Comparison of ENCODE assay signal across 25 cellular contexts in the genomic region with DNA sequence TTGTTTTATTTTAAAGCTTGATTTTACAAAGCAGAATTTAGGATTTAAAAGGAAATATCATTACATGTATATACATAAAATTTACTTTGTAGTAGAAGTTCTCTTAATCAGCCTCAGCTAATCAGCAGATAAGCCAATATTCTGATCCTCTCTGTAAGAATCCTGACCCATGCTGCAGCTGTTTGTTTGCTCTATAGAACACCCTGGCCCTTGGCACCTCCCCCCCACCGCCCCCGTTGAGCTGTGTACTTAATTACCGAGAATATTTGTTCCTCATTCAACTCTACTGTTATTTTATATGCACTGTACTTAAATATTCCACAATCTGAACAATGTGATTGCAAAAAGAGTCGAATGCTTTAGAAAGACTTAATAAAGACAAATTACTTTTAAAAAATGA.
"Had no signal": no experiment of that assay in that cellular context is flagged by ENCODE, and none has a peak within 500 bp of the region (broad histone marks: within the 10 kb centered on the region; RNA-seq: fewer than 3 reads in every experiment).

No MANE protein-coding gene starts in this region.

- H3K27ac ChIP-seq: SK-N-MC had no signal

- H3K27me3 Mint-ChIP-seq: brain had no signal

- H3K36me3 Mint-ChIP-seq: activated CD4-positive, alpha-beta memory T cell treated with anti-CD3 and anti-CD28 coated beads for 36 hours; activated naive CD8-positive, alpha-beta T cell; brain; T-cell had no signal

- H3K4me3 ChIP-seq: SK-N-MC had no signal

- H3K4me1 Mint-ChIP-seq: activated CD4-positive, alpha-beta T cell treated with anti-CD3 and anti-CD28 coated beads, Interleukin-2, amount 10 ng/mL, durations not matched to agents 7 days and 5 days; activated T-helper 17 cell treated with anti-CD3 and anti-CD28 coated beads, Interleukin-2, amount 50 U/mL, for 72 hours; central memory CD8-positive, alpha-beta T cell; T-cell had no signal

- DNase-seq: activated CD4-positive, alpha-beta memory T cell treated with anti-CD3 and anti-CD28 coated beads for 36 hours; activated CD4-positive, alpha-beta T cell treated with anti-CD3 and anti-CD28 coated beads, Interleukin-2, amount 10 ng/mL, durations not matched to agents 7 days and 5 days; activated CD4-positive, CD25-positive, alpha-beta regulatory T cell; activated gamma-delta T cell; activated naive CD4-positive, alpha-beta T cell treated with anti-CD3 and anti-CD28 coated beads for 36 hours; activated T-cell treated with anti-CD3 and anti-CD28 coated beads for 4 hours; activated T-cell treated with anti-CD3 and anti-CD28 coated beads, Interleukin-2, amount 50 U/mL, for 48 hours; amygdala; KG1; NCI-H1048; NCI-H187; NCI-H2081 treated with DMSO at 0.1 percent for 48 hours; NCI-H2227 treated with DMSO at 0.1 percent for 48 hours; NCI-H446 treated with DMSO at 0.1 percent for 48 hours; NCI-H524 treated with DMSO at 0.1 percent for 48 hours; OCI-M1; RPMI8226; T-cell; T-helper 2 cell; T1000 had no signal

- H3K4me3 Mint-ChIP-seq: activated CD4-positive, alpha-beta memory T cell treated with anti-CD3 and anti-CD28 coated beads for 36 hours; activated CD4-positive, alpha-beta T cell treated with anti-CD3 and anti-CD28 coated beads, Interleukin-2, amount 10 ng/mL, durations not matched to agents 7 days and 5 days; activated naive CD4-positive, alpha-beta T cell treated with anti-CD3 and anti-CD28 coated beads for 36 hours; activated naive CD8-positive, alpha-beta T cell; activated T-helper 17 cell treated with anti-CD3 and anti-CD28 coated beads, Interleukin-2, amount 50 U/mL, for 72 hours; brain; central memory CD8-positive, alpha-beta T cell; T-cell had no signal

- H3K27ac Mint-ChIP-seq: activated CD4-positive, alpha-beta memory T cell treated with anti-CD3 and anti-CD28 coated beads for 36 hours; activated CD4-positive, alpha-beta T cell treated with anti-CD3 and anti-CD28 coated beads, Interleukin-2, amount 10 ng/mL, durations not matched to agents 7 days and 5 days; activated naive CD4-positive, alpha-beta T cell treated with anti-CD3 and anti-CD28 coated beads for 36 hours; activated naive CD8-positive, alpha-beta T cell; activated T-helper 17 cell treated with anti-CD3 and anti-CD28 coated beads, Interleukin-2, amount 50 U/mL, for 72 hours; brain; T-cell had no signal

- H3K9me3 Mint-ChIP-seq: activated CD4-positive, alpha-beta memory T cell treated with anti-CD3 and anti-CD28 coated beads for 36 hours; activated CD4-positive, alpha-beta T cell treated with anti-CD3 and anti-CD28 coated beads, Interleukin-2, amount 10 ng/mL, durations not matched to agents 7 days and 5 days; activated naive CD4-positive, alpha-beta T cell treated with anti-CD3 and anti-CD28 coated beads for 36 hours; central memory CD8-positive, alpha-beta T cell; T-cell had no signal
